In genomic region chr2:28448738-28449100, GRCh38 we compare ENCODE assay signal across 15 cellular contexts. TPM values are rescaled to one million over a fixed set of nuclear protein-coding genes. Genes with fewer than 3 reads are reported as not detected.
DNase-seq lines count a peak whose midpoint lies in the region; ATAC-seq and TF ChIP-seq lines count a peak whose summit lies in the region.
"Had no signal": no experiment of that assay in that cellular context is flagged by ENCODE, and none has a peak within 500 bp of the region (broad histone marks: within the 10 kb centered on the region; RNA-seq: fewer than 3 reads in every experiment).

No MANE protein-coding gene starts in this region.

- intact Hi-C loops in tibial artery (cut with DNase I; ENCODE audit: low total_unique reads), result no loop called here

- peak overlapping the region; percentile 28 for H3K4me2 ChIP-seq in smooth muscle cell

- H3K79me2 ChIP-seq in smooth muscle cell (ENCODE audit: low read depth), result no peaks in the 10 kb centered on the region
- H3K79me2 ChIP-seq: parathyroid adenoma had no signal

- peak overlapping the region; percentile 87 for H3K27ac Mint-ChIP-seq in activated CD8-positive, alpha-beta memory T cell treated with anti-CD3 and anti-CD28 coated beads, Interleukin-2, amount 10 ng/mL, durations not matched to agents 7 days and 5 days

- H3K9me3 ChIP-seq in RWPE2 (ENCODE audit: severe bottlenecking) (no peaks in the 10 kb centered on the region), esophagus (ENCODE audit: control insufficient read depth in 2 of 2, insufficient read depth in 1 of 2, low read depth in 1 of 2, low read length in 1 of 2) (no peaks in the 10 kb centered on the region), smooth muscle cell (replicated peaks; ENCODE audit: low read depth) (no peaks in the 10 kb centered on the region), tibial artery (no peaks in the 10 kb centered on the region)
- H3K9me3 ChIP-seq: gastrocnemius medialis had no signal

- H3F3A ChIP-seq in smooth muscle cell (ENCODE audit: low read depth), result no peaks in the 10 kb centered on the region

- no peaks in the 10 kb centered on the region for H3K36me3 Mint-ChIP-seq in activated CD8-positive, alpha-beta memory T cell treated with anti-CD3 and anti-CD28 coated beads, Interleukin-2, amount 10 ng/mL, durations not matched to agents 7 days and 5 days
- H3K36me3 Mint-ChIP-seq: immature natural killer cell had no signal

- no peaks in the 10 kb centered on the region for H3K27me3 ChIP-seq in RWPE2 (ENCODE audit: insufficient read depth, poor library complexity, severe bottlenecking)
- H3K27me3 ChIP-seq in esophagus (ENCODE audit: control insufficient read depth in 1 of 2, insufficient read depth in 2 of 2, low read length in 2 of 2), result no peaks in the 10 kb centered on the region
- H3K27me3 ChIP-seq in smooth muscle cell (ENCODE audit: low read depth), result no peaks in the 10 kb centered on the region
- H3K27me3 ChIP-seq in tibial artery, result no peaks in the 10 kb centered on the region
- H3K27me3 ChIP-seq: gastrocnemius medialis had no signal

- no peak for ATAC-seq in activated CD8-positive, alpha-beta memory T cell treated with anti-CD3 and anti-CD28 coated beads, Interleukin-2, amount 10 ng/mL, durations not matched to agents 7 days and 5 days
- ATAC-seq in RWPE2 (ENCODE audit: low read depth) (no peak), GM19023 (IDR thresholded peaks at IDR 0.05; ENCODE audit: unreplicated experiment) (no peak)

- peak overlapping the region; percentile 49 for H3K9ac ChIP-seq in smooth muscle cell (ENCODE audit: low read depth)
- H3K9ac ChIP-seq: parathyroid adenoma had no signal

- TF ChIP-seq CTCF in RWPE2 (IDR thresholded peaks at IDR 0.05; ENCODE audit: poor library complexity, severe bottlenecking) (no peak), smooth muscle cell (IDR thresholded peaks at IDR 0.05; ENCODE audit: borderline replicate concordance, insufficient read depth, poor library complexity, severe bottlenecking) (no peak), tibial artery (IDR thresholded peaks at IDR 0.05) (no peak)

- H3K4me1 Mint-ChIP-seq in activated CD8-positive, alpha-beta memory T cell treated with anti-CD3 and anti-CD28 coated beads, Interleukin-2, amount 10 ng/mL, durations not matched to agents 7 days and 5 days, result peaks cover 72% of the 10 kb centered on the region

- DNase-seq in activated CD8-positive, alpha-beta memory T cell treated with anti-CD3 and anti-CD28 coated beads, Interleukin-2, amount 10 ng/mL, durations not matched to agents 7 days and 5 days, result no peak
- no peak for DNase-seq in activated CD8-positive, alpha-beta memory T cell treated with anti-CD3 and anti-CD28 coated beads, Interleukin-2, amount 50 U/mL, for 4 hours
- DNase-seq in RWPE2 (ENCODE audit: low spot score), result no peak
- no peak for DNase-seq in smooth muscle cell (lab: John Stamatoyannopoulos, UW; ENCODE audit: unreplicated experiment)
- no peak for DNase-seq in stimulated activated naive CD4-positive, alpha-beta T cell (lab: John Stamatoyannopoulos, UW)
- DNase-seq in tibial artery, result no peak
- DNase-seq: activated effector memory CD4-positive, alpha-beta T cell treated with anti-CD3 and anti-CD28 coated beads, Interleukin-2, amount 50 U/mL, for 16 hours; gastrocnemius medialis; immature natural killer cell; NCI-H187; NCI-H510A treated with DMSO at 0.1 percent for 48 hours; T-helper 1 cell had no signal

- CTCF ChIA-PET in activated CD8-positive, alpha-beta memory T cell treated with anti-CD3 and anti-CD28 coated beads, Interleukin-2, amount 10 ng/mL, durations not matched to agents 7 days and 5 days (lab: Charles Lee), result interaction anchor here (0.6 to 1.5 kb wide), 6 partner anchors 17 to 57 kb away, joined by 3 to 8 read pairs (median 3); no protein-coding TSS in a partner anchor

- H3K27me3 Mint-ChIP-seq in activated CD8-positive, alpha-beta memory T cell treated with anti-CD3 and anti-CD28 coated beads, Interleukin-2, amount 10 ng/mL, durations not matched to agents 7 days and 5 days, result no peaks in the 10 kb centered on the region

- no peak overlapping the region for H3K4me3 Mint-ChIP-seq in activated CD8-positive, alpha-beta memory T cell treated with anti-CD3 and anti-CD28 coated beads, Interleukin-2, amount 10 ng/mL, durations not matched to agents 7 days and 5 days
- H3K4me3 Mint-ChIP-seq: immature natural killer cell had no signal

- H3K4me3 ChIP-seq in RWPE2 (ENCODE audit: severe bottlenecking) (no peak overlapping the region), esophagus (ENCODE audit: low read depth in 1 of 2, low read length in 2 of 2) (no peak overlapping the region), smooth muscle cell (no peak overlapping the region), tibial artery (no peak overlapping the region)
- H3K4me3 ChIP-seq: gastrocnemius medialis had no signal

- WGBS in esophagus, 2 donors, result 93% methylated on average over 3 of the region's 3 CpGs
- 94% methylated on average over 3 of the region's 3 CpGs for WGBS in smooth muscle cell (ENCODE audit: low lambda C conversion rate)

- peak overlapping the region; percentile 92 for H3K27ac ChIP-seq in RWPE2 (ENCODE audit: poor library complexity, severe bottlenecking)
- H3K27ac ChIP-seq in esophagus (ENCODE audit: low read depth in 2 of 2, low read length in 1 of 2), result peak overlapping the region; percentile 3 to 83
- H3K27ac ChIP-seq in smooth muscle cell (ENCODE audit: low read depth), result peak overlapping the region; percentile 87
- H3K27ac ChIP-seq in tibial artery, result no peak overlapping the region
- H3K27ac ChIP-seq: parathyroid adenoma had no signal

- no peaks in the 10 kb centered on the region for H4K20me1 ChIP-seq in smooth muscle cell (ENCODE audit: low read depth)

- peak overlapping the region; percentile 2 for H2AFZ ChIP-seq in smooth muscle cell (ENCODE audit: low read depth)
- H2AFZ ChIP-seq: parathyroid adenoma had no signal

- H3K9me3 Mint-ChIP-seq in activated CD8-positive, alpha-beta memory T cell treated with anti-CD3 and anti-CD28 coated beads, Interleukin-2, amount 10 ng/mL, durations not matched to agents 7 days and 5 days (ENCODE audit: low read depth), result no peaks in the 10 kb centered on the region
- H3K9me3 Mint-ChIP-seq: immature natural killer cell had no signal

- H3K4me1 ChIP-seq in RWPE2 (ENCODE audit: insufficient read depth, poor library complexity, severe bottlenecking) (peaks cover 60% of the 10 kb centered on the region), esophagus (ENCODE audit: control insufficient read depth in 2 of 2, insufficient read depth in 2 of 2, low read length in 1 of 2) (peaks cover 5 to 30% of the 10 kb centered on the region in 2 donors), smooth muscle cell (ENCODE audit: low read depth) (peaks cover 7% of the 10 kb centered on the region), tibial artery (peaks cover 0 to 13% (median 0%) of the 10 kb centered on the region in 4 donors)
- H3K4me1 ChIP-seq: gastrocnemius medialis, parathyroid adenoma had no signal

- H3K36me3 ChIP-seq in RWPE2 (ENCODE audit: low read depth) (no peaks in the 10 kb centered on the region), esophagus (ENCODE audit: control insufficient read depth in 2 of 2, insufficient read depth in 2 of 2, low read length in 1 of 2) (no peaks in the 10 kb centered on the region), smooth muscle cell (ENCODE audit: low read depth) (no peaks in the 10 kb centered on the region), tibial artery (no peaks in the 10 kb centered on the region)
- H3K36me3 ChIP-seq: gastrocnemius medialis had no signal

RNA-seq across cellular contexts. Expression of gene PLB1, which starts 47.1 kb away (rescaled TPM):
- total RNA-seq in activated CD8-positive, alpha-beta memory T cell treated with anti-CD3 and anti-CD28 coated beads, Interleukin-2, amount 10 ng/mL, durations not matched to agents 7 days and 5 days, result 1 to 10 TPM in 1 of 2 experiments, under 1 TPM in 1; 0.67 to 1.2 TPM
- polyA plus RNA-seq in esophagus, result 1 to 10 TPM in 1 of 2 donors, under 1 TPM in 1; 0.94 to 1.3 TPM
- total RNA-seq in smooth muscle cell, result 1.1 and 8.7 TPM in 2 replicates
- polyA plus RNA-seq in smooth muscle cell, result 0.75 and 3.7 TPM in 2 replicates

RNA-seq across cellular contexts. Expression of gene FOSL2, which starts 56.1 kb away (rescaled TPM):
- 10 to 100 TPM; 56.2 to 75.7 TPM for total RNA-seq in activated CD8-positive, alpha-beta memory T cell treated with anti-CD3 and anti-CD28 coated beads, Interleukin-2, amount 10 ng/mL, durations not matched to agents 7 days and 5 days
- 10 to 100 TPM; 53.2 to 60.0 TPM for polyA plus RNA-seq in esophagus
- 106 and 120 TPM in 2 replicates for total RNA-seq in smooth muscle cell
- 70.8 and 72.6 TPM in 2 replicates for polyA plus RNA-seq in smooth muscle cell

Comparison
In these comparisons a context has a peak if more than half of its experiments do, and no peak if none do; other contexts are left out.
1. H3K27ac ChIP-seq: peak in RWPE2 (single experiment), esophagus (2 of 2) and smooth muscle cell (single experiment); none in tibial artery (0 of 2).